Comparison of ENCODE assay signal across 9 cellular contexts in the genomic region with DNA sequence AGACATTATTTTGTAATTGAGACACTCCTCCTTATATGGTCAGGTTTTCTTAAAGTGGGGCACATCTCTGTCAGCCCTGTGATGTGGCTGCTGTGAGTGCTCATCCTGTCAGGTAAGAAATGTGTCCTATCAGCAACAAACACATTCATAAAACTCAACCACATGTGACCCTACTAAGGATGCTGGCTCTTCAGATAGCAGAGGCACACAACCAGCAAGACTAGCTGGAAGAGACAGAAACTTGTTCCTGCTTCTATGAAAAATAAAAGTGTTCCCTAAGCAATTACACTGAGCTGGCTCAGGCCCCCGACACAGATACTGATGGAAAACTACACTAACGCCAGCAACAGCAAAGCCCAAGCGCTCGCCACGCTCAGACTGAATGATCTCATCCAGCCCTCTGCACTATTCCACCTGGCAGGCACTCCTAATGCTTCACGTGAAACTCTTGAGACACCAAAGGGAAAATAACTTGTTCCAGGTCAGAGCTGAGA. TPM values are rescaled to one million over a fixed set of nuclear protein-coding genes. Genes with fewer than 3 reads are reported as not detected.
DNase-seq lines count a peak whose midpoint lies in the region; ATAC-seq, FAIRE-seq and TF ChIP-seq lines count a peak whose summit lies in the region.
"Had no signal": no experiment of that assay in that cellular context is flagged by ENCODE, and none has a peak within 500 bp of the region (broad histone marks: within the 10 kb centered on the region; RNA-seq: fewer than 3 reads in every experiment).

No MANE protein-coding gene starts in this region.

- WGBS in psoas muscle, 3 donors, result 20 to 59% (median 27%) methylated on average over 6 of the region's 6 CpGs

- H3K4me3 ChIP-seq in psoas muscle, result no peak overlapping the region
- no peak overlapping the region for H3K4me3 ChIP-seq in WERI-Rb-1 (ENCODE audit: low read depth, low read length)

- POLR2A ChIA-PET in activated CD4-positive, alpha-beta T cell treated with anti-CD3 and anti-CD28 coated beads for 36 hours (lab: Charles Lee), result interaction anchor here (0.6 kb wide), 1 partner anchor 87 kb away, joined by 3 read pairs; no protein-coding TSS in a partner anchor

- peaks cover 31% of the 10 kb centered on the region for H3K36me3 Mint-ChIP-seq in activated CD4-positive, alpha-beta T cell treated with anti-CD3 and anti-CD28 coated beads for 36 hours (ENCODE audit: low read depth)

- H3K27me3 ChIP-seq in psoas muscle (ENCODE audit: insufficient read depth in 3 of 3, low read length in 2 of 3) (no peaks in the 10 kb centered on the region), WERI-Rb-1 (ENCODE audit: insufficient read depth, low read depth, severe bottlenecking) (no peaks in the 10 kb centered on the region)

- TF ChIP-seq POLR2A in erythroblast (IDR thresholded peaks at IDR 0.05; ENCODE audit: low read length), result peak; percentile 45

- TF ChIP-seq CTCF in psoas muscle (IDR thresholded peaks at IDR 0.05), result no peak
- no peak for TF ChIP-seq CTCF in WERI-Rb-1 (IDR thresholded peaks at IDR 0.05; ENCODE audit: low read depth, low read length)

- peaks cover 0 to 10% of the 10 kb centered on the region in 2 donors for H3K36me3 ChIP-seq in psoas muscle (ENCODE audit: insufficient read depth in 1 of 2, low read depth in 1 of 2)
- peaks cover 23% of the 10 kb centered on the region for H3K36me3 ChIP-seq in WERI-Rb-1

- DNase-seq in GM19239 (ENCODE audit: insufficient read length, low spot score) (no peak), erythroblast (lab: John Stamatoyannopoulos, UW) (peak; percentile 86 to 92), psoas muscle (peak in 1 of 2 donors; percentile 34), WERI-Rb-1 (no peak), KBM-7 (no peak)
- peak; percentile 72 for DNase-seq in activated CD4-positive, alpha-beta T cell treated with anti-CD3 and anti-CD28 coated beads for 36 hours

- peak; percentile 80 for ATAC-seq in activated CD4-positive, alpha-beta T cell treated with anti-CD3 and anti-CD28 coated beads for 36 hours
- peak in 3 of 4 donors; percentile 40 to 64 (median 64) for ATAC-seq in psoas muscle
- ATAC-seq in GM21360 (IDR thresholded peaks at IDR 0.05; ENCODE audit: unreplicated experiment), result no peak
- no peak for ATAC-seq in GM21390 (IDR thresholded peaks at IDR 0.05; ENCODE audit: unreplicated experiment)
- ATAC-seq: Panc1 had no signal

- H3K27me3 Mint-ChIP-seq in activated CD4-positive, alpha-beta T cell treated with anti-CD3 and anti-CD28 coated beads for 36 hours, result no peaks in the 10 kb centered on the region

- peaks cover 6% of the 10 kb centered on the region for H3K4me1 ChIP-seq in psoas muscle

- H3K9me3 ChIP-seq in psoas muscle (no peaks in the 10 kb centered on the region), WERI-Rb-1 (ENCODE audit: severe bottlenecking) (no peaks in the 10 kb centered on the region)

- peaks cover 2% of the 10 kb centered on the region for H3K9me3 Mint-ChIP-seq in activated CD4-positive, alpha-beta T cell treated with anti-CD3 and anti-CD28 coated beads for 36 hours (ENCODE audit: low read depth)

- H3K27ac ChIP-seq in psoas muscle (no peak overlapping the region), WERI-Rb-1 (no peak overlapping the region)

- H3K4me3 Mint-ChIP-seq in activated CD4-positive, alpha-beta T cell treated with anti-CD3 and anti-CD28 coated beads for 36 hours, result peak overlapping the region; percentile 42

- FAIRE-seq in GM19239 (lab: Jason Lieb, UNC), result peak; percentile 48

- peaks cover 90% of the 10 kb centered on the region for H3K4me1 Mint-ChIP-seq in activated CD4-positive, alpha-beta T cell treated with anti-CD3 and anti-CD28 coated beads for 36 hours

- intact Hi-C loops in activated CD4-positive, alpha-beta T cell treated with anti-CD3 and anti-CD28 coated beads for 36 hours (cut with DNase I, micrococcal nuclease), result loop anchor here (1.0 to 5.0 kb wide), 5 partner anchors 37 to 262 kb away; a partner anchor contains a TSS
- intact Hi-C loops in psoas muscle (cut with DNase I), result no loop called here

- CTCF ChIA-PET in activated CD4-positive, alpha-beta T cell treated with anti-CD3 and anti-CD28 coated beads for 36 hours (lab: Charles Lee), result interaction anchor here (0.7 kb wide), 1 partner anchor 12 kb away, joined by 3 read pairs; no protein-coding TSS in a partner anchor

- peak overlapping the region; percentile 80 for H3K27ac Mint-ChIP-seq in activated CD4-positive, alpha-beta T cell treated with anti-CD3 and anti-CD28 coated beads for 36 hours

- in situ Hi-C loops in KBM-7 (cut with MboI; ENCODE audit: low pct_unique_long_range_greater_than_20kb, low sequenced_read_pairs), result no loop called here

RNA-seq across cellular contexts. Expression of a gene that starts 49.8 kb away (rescaled TPM):
- total RNA-seq in activated CD4-positive, alpha-beta T cell treated with anti-CD3 and anti-CD28 coated beads for 36 hours, result 1 to 10 TPM; 2.8 to 3.1 TPM
- under 1 TPM in 3 of 4 donors, not detected in 1; 0.13 to 0.44 (median 0.26) TPM for total RNA-seq in psoas muscle
- under 1 TPM; 0.03 to 0.23 (median 0.19) TPM for polyA plus RNA-seq in psoas muscle

Comparison
In these comparisons a context has a peak if more than half of its experiments do, and no peak if none do; other contexts are left out.
1. DNase-seq: peak in activated CD4-positive, alpha-beta T cell treated with anti-CD3 and anti-CD28 coated beads for 36 hours (single experiment) and erythroblast (2 of 2); none in GM19239 (single experiment), WERI-Rb-1 (single experiment) and KBM-7 (single experiment).
2. ATAC-seq: peak in activated CD4-positive, alpha-beta T cell treated with anti-CD3 and anti-CD28 coated beads for 36 hours (single experiment) and psoas muscle (3 of 4); none in GM21360 (single experiment) and GM21390 (single experiment).
3. intact Hi-C loops: an anchor here in activated CD4-positive, alpha-beta T cell treated with anti-CD3 and anti-CD28 coated beads for 36 hours (1.0 to 5.0 kb wide); none called in psoas muscle.